1 cellular context compared by ENCODE assay signal in the genomic region with DNA sequence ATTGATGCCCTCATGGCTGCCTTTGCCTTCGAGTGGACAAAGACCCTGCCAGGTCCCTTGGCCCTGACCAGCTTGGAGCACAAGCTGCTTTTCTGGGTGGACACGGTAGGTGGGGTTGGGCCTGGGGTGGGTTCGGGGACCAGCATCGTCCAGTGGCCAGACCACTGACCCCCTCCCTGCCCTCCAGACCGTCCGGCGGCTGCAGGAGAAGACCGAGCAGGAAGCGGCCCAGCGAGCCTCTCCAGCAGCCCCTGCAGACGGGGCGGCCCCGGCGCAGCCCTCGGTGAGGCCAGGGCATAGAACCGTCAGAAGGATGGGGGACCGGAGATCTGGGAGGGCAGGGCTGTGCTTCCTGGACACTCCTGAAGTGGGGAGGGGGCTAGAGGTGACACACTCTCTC.
TF ChIP-seq lines count a peak whose summit lies in the region.

No MANE protein-coding gene starts in this region.

TF ChIP-seq in K562, 482 proteins besides CTCF, POLR2A, EP300 and RAD21:
- TF ChIP-seq, protein P1, sequence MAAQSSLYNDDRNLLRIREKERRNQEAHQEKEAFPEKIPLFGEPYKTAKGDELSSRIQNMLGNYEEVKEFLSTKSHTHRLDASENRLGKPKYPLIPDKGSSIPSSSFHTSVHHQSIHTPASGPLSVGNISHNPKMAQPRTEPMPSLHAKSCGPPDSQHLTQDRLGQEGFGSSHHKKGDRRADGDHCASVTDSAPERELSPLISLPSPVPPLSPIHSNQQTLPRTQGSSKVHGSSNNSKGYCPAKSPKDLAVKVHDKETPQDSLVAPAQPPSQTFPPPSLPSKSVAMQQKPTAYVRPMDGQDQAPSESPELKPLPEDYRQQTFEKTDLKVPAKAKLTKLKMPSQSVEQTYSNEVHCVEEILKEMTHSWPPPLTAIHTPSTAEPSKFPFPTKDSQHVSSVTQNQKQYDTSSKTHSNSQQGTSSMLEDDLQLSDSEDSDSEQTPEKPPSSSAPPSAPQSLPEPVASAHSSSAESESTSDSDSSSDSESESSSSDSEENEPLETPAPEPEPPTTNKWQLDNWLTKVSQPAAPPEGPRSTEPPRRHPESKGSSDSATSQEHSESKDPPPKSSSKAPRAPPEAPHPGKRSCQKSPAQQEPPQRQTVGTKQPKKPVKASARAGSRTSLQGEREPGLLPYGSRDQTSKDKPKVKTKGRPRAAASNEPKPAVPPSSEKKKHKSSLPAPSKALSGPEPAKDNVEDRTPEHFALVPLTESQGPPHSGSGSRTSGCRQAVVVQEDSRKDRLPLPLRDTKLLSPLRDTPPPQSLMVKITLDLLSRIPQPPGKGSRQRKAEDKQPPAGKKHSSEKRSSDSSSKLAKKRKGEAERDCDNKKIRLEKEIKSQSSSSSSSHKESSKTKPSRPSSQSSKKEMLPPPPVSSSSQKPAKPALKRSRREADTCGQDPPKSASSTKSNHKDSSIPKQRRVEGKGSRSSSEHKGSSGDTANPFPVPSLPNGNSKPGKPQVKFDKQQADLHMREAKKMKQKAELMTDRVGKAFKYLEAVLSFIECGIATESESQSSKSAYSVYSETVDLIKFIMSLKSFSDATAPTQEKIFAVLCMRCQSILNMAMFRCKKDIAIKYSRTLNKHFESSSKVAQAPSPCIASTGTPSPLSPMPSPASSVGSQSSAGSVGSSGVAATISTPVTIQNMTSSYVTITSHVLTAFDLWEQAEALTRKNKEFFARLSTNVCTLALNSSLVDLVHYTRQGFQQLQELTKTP (IDR thresholded peaks at IDR 0.05; ENCODE audit: low read depth in 1 of 2, partially characterized antibody in 2 of 2), result no peak
- TF ChIP-seq PRMT5 (CRISPR knock-in tag; IDR thresholded peaks at IDR 0.05) (no peak), ZBTB7A (IDR thresholded peaks at IDR 0.05; ENCODE audit: borderline replicate concordance, control insufficient read depth, low read depth, low read length) (0 out of 2 replicates have a peak, but pooled peaks have one; percentile 22), ATF7 (IDR thresholded peaks at IDR 0.05) (no peak), FOXJ3 (CRISPR knock-in tag; IDR thresholded peaks at IDR 0.05) (no peak)
- TF ChIP-seq, protein P2, sequence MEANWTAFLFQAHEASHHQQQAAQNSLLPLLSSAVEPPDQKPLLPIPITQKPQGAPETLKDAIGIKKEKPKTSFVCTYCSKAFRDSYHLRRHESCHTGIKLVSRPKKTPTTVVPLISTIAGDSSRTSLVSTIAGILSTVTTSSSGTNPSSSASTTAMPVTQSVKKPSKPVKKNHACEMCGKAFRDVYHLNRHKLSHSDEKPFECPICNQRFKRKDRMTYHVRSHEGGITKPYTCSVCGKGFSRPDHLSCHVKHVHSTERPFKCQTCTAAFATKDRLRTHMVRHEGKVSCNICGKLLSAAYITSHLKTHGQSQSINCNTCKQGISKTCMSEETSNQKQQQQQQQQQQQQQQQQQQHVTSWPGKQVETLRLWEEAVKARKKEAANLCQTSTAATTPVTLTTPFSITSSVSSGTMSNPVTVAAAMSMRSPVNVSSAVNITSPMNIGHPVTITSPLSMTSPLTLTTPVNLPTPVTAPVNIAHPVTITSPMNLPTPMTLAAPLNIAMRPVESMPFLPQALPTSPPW (CRISPR knock-in tag; IDR thresholded peaks at IDR 0.05), result peak; percentile 0; the same call in 1 of the 2 replicates
- TF ChIP-seq, protein P3, sequence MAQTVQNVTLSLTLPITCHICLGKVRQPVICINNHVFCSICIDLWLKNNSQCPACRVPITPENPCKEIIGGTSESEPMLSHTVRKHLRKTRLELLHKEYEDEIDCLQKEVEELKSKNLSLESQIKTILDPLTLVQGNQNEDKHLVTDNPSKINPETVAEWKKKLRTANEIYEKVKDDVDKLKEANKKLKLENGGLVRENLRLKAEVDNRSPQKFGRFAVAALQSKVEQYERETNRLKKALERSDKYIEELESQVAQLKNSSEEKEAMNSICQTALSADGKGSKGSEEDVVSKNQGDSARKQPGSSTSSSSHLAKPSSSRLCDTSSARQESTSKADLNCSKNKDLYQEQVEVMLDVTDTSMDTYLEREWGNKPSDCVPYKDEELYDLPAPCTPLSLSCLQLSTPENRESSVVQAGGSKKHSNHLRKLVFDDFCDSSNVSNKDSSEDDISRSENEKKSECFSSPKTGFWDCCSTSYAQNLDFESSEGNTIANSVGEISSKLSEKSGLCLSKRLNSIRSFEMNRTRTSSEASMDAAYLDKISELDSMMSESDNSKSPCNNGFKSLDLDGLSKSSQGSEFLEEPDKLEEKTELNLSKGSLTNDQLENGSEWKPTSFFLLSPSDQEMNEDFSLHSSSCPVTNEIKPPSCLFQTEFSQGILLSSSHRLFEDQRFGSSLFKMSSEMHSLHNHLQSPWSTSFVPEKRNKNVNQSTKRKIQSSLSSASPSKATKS (CRISPR knock-in tag; IDR thresholded peaks at IDR 0.05), result no peak
